Comparison of ENCODE assay signal across 26 cellular contexts in the genomic region with DNA sequence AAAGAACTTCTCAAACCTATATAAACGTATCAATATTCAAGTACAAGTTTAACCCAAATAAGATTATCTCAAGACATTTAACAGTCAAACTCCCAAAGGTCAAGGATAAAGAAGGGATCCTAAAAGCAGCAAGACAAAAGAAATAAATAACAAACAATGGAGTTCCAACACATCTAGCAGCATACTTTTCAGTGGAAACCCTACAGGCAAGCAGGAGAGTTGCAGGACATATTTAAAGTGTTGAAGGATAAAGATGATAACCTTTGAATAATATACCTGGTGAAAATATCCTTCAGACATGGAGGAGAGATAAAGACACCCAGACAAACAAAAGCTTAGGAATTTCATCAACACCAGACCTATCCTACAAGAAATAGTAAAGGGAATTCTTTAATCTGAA.
DNase-seq lines count a peak whose midpoint lies in the region; ATAC-seq, FAIRE-seq and TF ChIP-seq lines count a peak whose summit lies in the region.
"Had no signal": no experiment of that assay in that cellular context is flagged by ENCODE, and none has a peak within 500 bp of the region (broad histone marks: within the 10 kb centered on the region; RNA-seq: fewer than 3 reads in every experiment).

No MANE protein-coding gene starts in this region.

- H3K9me3 Mint-ChIP-seq in nephron progenitor cell = peaks cover 61% of the 10 kb centered on the region

- TF ChIP-seq CTCF in GM06990 (IDR thresholded peaks at IDR 0.05; ENCODE audit: insufficient read depth, low read length, poor library complexity, severe bottlenecking) = peak; percentile 7
- 0 out of 2 replicates have a peak, but pooled peaks have one; percentile 7 for TF ChIP-seq CTCF in LNCaP clone FGC (IDR thresholded peaks at IDR 0.05; ENCODE audit: control insufficient read depth, extremely low read depth, insufficient read depth)
- TF ChIP-seq CTCF in K562 (IDR thresholded peaks at IDR 0.05 in 2 of 3, conservative IDR thresholded peaks at IDR 0.05 in 1 of 3; ENCODE audit: insufficient read depth in 2 of 3, low read depth in 1 of 3, low read length in 3 of 3) = peak in 1 of 3 experiments; percentile 15; a peak in 2 of 6 replicates
- TF ChIP-seq CTCF in nephron progenitor cell (IDR thresholded peaks at IDR 0.05) = peak; percentile 13
- no peak for TF ChIP-seq CTCF in tibial artery (IDR thresholded peaks at IDR 0.05)

- in situ Hi-C loops in K562 (cut with MboI) = no loop called here

- H3K27me3 Mint-ChIP-seq in nephron progenitor cell (ENCODE audit: low read depth, poor library complexity) = peaks cover 3% of the 10 kb centered on the region

- no peak for TF ChIP-seq POLR2A in K562 (conservative IDR thresholded peaks at IDR 0.05)

- H3K27ac ChIP-seq in K562 (ENCODE audit: extremely low read depth, low read depth, low read length) (no peak overlapping the region), tibial artery (no peak overlapping the region)
- H3K27ac ChIP-seq: ovary, thyroid gland, VCaP had no signal

- CTCF ChIA-PET in K562 (lab: Yijun Ruan, JAX; ENCODE audit: low intra/inter-chr PET ratio) = no interaction called here

- no peak overlapping the region for H2AFZ ChIP-seq in K562 (ENCODE audit: low read depth, low read length)

- POLR2A ChIA-PET in K562 (lab: Yijun Ruan, JAX) = no interaction called here

- BruUV-seq in K562 (replicated peaks; lab: Mats Ljungman, UMichigan) = no TSS peak

- ATAC-seq in K562 (peak; percentile 52; the same call in 1 of the 3 replicates), GM19452 (IDR thresholded peaks at IDR 0.05; ENCODE audit: unreplicated experiment) (no peak)
- ATAC-seq: sciatic nerve; stimulated activated memory B cell treated with anti-CD40 and anti-IgM and Interleukin-4, amounts not matched to agents 10 μg/mL and 1 μg/mL and 100 μg/mL, for 72 hours; T-helper 17 cell had no signal

- no peak overlapping the region for H3K4me3 ChIP-seq in GM06990 (replicated peaks; ENCODE audit: low read depth, low read length)
- no peak overlapping the region for H3K4me3 ChIP-seq in LNCaP clone FGC (ENCODE audit: low read depth, low read length)
- no peak overlapping the region for H3K4me3 ChIP-seq in K562
- H3K4me3 ChIP-seq in tibial artery = no peak overlapping the region
- H3K4me3 ChIP-seq: ovary, thyroid gland had no signal

- FAIRE-seq in K562 (lab: Jason Lieb, UNC) (no peak), HTR-8/SVneo (lab: Jason Lieb, UNC) (no peak)
- FAIRE-seq: frontal cortex, GM12891 had no signal

- H4K20me1 ChIP-seq in K562 (replicated peaks; ENCODE audit: control insufficient read depth, insufficient read depth, low read length) = no peaks in the 10 kb centered on the region

- H3K9me1 ChIP-seq in K562 (ENCODE audit: control insufficient read depth, insufficient read depth, low read length) = no peaks in the 10 kb centered on the region

- H3K27me3 ChIP-seq in GM06990 (replicated peaks; ENCODE audit: control insufficient read depth, insufficient read depth, low read length) (no peaks in the 10 kb centered on the region), K562 (ENCODE audit: control insufficient read depth in 2 of 2, insufficient read depth in 2 of 2, low read length in 2 of 2) (peaks cover 0 to 5% of the 10 kb centered on the region in 2 experiments; a peak in 1 of 5 replicates), tibial artery (no peaks in the 10 kb centered on the region)
- H3K27me3 ChIP-seq: ovary, thyroid gland had no signal

- no peak overlapping the region for H3K4me3 Mint-ChIP-seq in nephron progenitor cell
- H3K4me3 Mint-ChIP-seq: activated CD4-positive, alpha-beta memory T cell treated with anti-CD3 and anti-CD28 coated beads for 36 hours; stimulated activated memory B cell treated with anti-CD40 and anti-IgM and Interleukin-4, amounts not matched to agents 10 μg/mL and 1 μg/mL and 100 μg/mL, for 72 hours; T-helper 17 cell had no signal

- 4% methylated on average over 1 of the region's 1 CpG for WGBS in K562 (ENCODE audit: insufficient coverage, low coverage, missing lambda C conversion rate)

- H3K9ac ChIP-seq in K562 (ENCODE audit: insufficient read depth in 1 of 2, low read depth in 2 of 2, low read length in 2 of 2) = no peak overlapping the region

- no peak for TF ChIP-seq RAD21 in K562 (CRISPR knock-in tag; conservative IDR thresholded peaks at IDR 0.05 in 1 of 2, IDR thresholded peaks at IDR 0.05 in 1 of 2)

- no peak for TF ChIP-seq EP300 in K562 (IDR thresholded peaks at IDR 0.05; ENCODE audit: low read length)

- no peak overlapping the region for H3K4me2 ChIP-seq in K562 (ENCODE audit: insufficient read depth, low read length)

- no peaks in the 10 kb centered on the region for H3K4me1 Mint-ChIP-seq in nephron progenitor cell
- H3K4me1 Mint-ChIP-seq: stimulated activated memory B cell treated with anti-CD40 and anti-IgM and Interleukin-4, amounts not matched to agents 10 μg/mL and 1 μg/mL and 100 μg/mL, for 72 hours; T-helper 17 cell had no signal

- intact Hi-C loops in K562 (cut with micrococcal nuclease) = no loop called here
- intact Hi-C loops in tibial artery (cut with DNase I; ENCODE audit: low total_unique reads) = no loop called here

- H3K36me3 Mint-ChIP-seq in nephron progenitor cell (ENCODE audit: low read depth) = no peaks in the 10 kb centered on the region

- H3K4me1 ChIP-seq in K562 (replicated peaks in 1 of 2; ENCODE audit: control insufficient read depth in 2 of 2, insufficient read depth in 2 of 2, low read length in 2 of 2) = no peaks in the 10 kb centered on the region
- no peaks in the 10 kb centered on the region for H3K4me1 ChIP-seq in tibial artery

- H3K27ac Mint-ChIP-seq in nephron progenitor cell = no peak overlapping the region
- H3K27ac Mint-ChIP-seq: activated CD4-positive, alpha-beta memory T cell treated with anti-CD3 and anti-CD28 coated beads for 36 hours; stimulated activated memory B cell treated with anti-CD40 and anti-IgM and Interleukin-4, amounts not matched to agents 10 μg/mL and 1 μg/mL and 100 μg/mL, for 72 hours; T-helper 17 cell had no signal

- H3K9me3 ChIP-seq in K562 (replicated peaks; ENCODE audit: control insufficient read depth, insufficient read depth, low read depth, low read length) = no peaks in the 10 kb centered on the region
- H3K9me3 ChIP-seq in tibial artery = peaks cover 0 to 5% (median 0%) of the 10 kb centered on the region in 3 donors
- H3K9me3 ChIP-seq: ovary, thyroid gland had no signal

- no peaks in the 10 kb centered on the region for H3K79me2 ChIP-seq in K562 (ENCODE audit: control insufficient read depth, insufficient read depth, low read length)

- no peak for DNase-seq in GM06990 (ENCODE audit: extremely low read depth, insufficient read length)
- no peak for DNase-seq in LNCaP clone FGC (ENCODE audit: low read depth)
- DNase-seq in K562 (ENCODE audit: extremely low read depth in 1 of 4, low spot score in 3 of 4) = no peak
- DNase-seq in nephron progenitor cell = no peak
- no peak for DNase-seq in UCSD-AML1 (lab: John Stamatoyannopoulos, UW; ENCODE audit: unreplicated experiment)
- DNase-seq in tibial artery = no peak
- no peak for DNase-seq in HTR-8/SVneo (ENCODE audit: insufficient read length, low spot score)
- DNase-seq: activated CD4-positive, alpha-beta memory T cell treated with anti-CD3 and anti-CD28 coated beads for 36 hours; activated naive CD4-positive, alpha-beta T cell treated with Interleukin-2 at 50 U/mL for 16 hours; anterior cingulate cortex; Calu3; hypothalamus; islet precursor cell; NCI-H1105 treated with DMSO at 0.1 percent for 48 hours; NCI-H2107; NCI-H510A treated with DMSO at 0.1 percent for 48 hours; ovary; SHP77; T-helper 17 cell; thyroid gland had no signal

- H3K36me3 ChIP-seq in GM06990 (ENCODE audit: control insufficient read depth, insufficient read depth, low read length) (no peaks in the 10 kb centered on the region), K562 (ENCODE audit: control insufficient read depth, insufficient read depth, low read length) (no peaks in the 10 kb centered on the region), tibial artery (no peaks in the 10 kb centered on the region)
- H3K36me3 ChIP-seq: ovary, thyroid gland had no signal

TF ChIP-seq in K562, 482 proteins besides CTCF, POLR2A, EP300 and RAD21 (continues in another document):
- TF ChIP-seq, protein P1, sequence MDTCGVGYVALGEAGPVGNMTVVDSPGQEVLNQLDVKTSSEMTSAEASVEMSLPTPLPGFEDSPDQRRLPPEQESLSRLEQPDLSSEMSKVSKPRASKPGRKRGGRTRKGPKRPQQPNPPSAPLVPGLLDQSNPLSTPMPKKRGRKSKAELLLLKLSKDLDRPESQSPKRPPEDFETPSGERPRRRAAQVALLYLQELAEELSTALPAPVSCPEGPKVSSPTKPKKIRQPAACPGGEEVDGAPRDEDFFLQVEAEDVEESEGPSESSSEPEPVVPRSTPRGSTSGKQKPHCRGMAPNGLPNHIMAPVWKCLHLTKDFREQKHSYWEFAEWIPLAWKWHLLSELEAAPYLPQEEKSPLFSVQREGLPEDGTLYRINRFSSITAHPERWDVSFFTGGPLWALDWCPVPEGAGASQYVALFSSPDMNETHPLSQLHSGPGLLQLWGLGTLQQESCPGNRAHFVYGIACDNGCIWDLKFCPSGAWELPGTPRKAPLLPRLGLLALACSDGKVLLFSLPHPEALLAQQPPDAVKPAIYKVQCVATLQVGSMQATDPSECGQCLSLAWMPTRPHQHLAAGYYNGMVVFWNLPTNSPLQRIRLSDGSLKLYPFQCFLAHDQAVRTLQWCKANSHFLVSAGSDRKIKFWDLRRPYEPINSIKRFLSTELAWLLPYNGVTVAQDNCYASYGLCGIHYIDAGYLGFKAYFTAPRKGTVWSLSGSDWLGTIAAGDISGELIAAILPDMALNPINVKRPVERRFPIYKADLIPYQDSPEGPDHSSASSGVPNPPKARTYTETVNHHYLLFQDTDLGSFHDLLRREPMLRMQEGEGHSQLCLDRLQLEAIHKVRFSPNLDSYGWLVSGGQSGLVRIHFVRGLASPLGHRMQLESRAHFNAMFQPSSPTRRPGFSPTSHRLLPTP (IDR thresholded peaks at IDR 0.05; ENCODE audit: borderline replicate concordance, extremely low read depth, insufficient read length) = no peak
- TF ChIP-seq ZNF384 (IDR thresholded peaks at IDR 0.05; ENCODE audit: low read depth, low read length) = no peak
- TF ChIP-seq, protein P2, sequence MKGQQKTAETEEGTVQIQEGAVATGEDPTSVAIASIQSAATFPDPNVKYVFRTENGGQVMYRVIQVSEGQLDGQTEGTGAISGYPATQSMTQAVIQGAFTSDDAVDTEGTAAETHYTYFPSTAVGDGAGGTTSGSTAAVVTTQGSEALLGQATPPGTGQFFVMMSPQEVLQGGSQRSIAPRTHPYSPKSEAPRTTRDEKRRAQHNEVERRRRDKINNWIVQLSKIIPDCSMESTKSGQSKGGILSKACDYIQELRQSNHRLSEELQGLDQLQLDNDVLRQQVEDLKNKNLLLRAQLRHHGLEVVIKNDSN (CRISPR knock-in tag; IDR thresholded peaks at IDR 0.05) = no peak

Comparison
In these comparisons a context has a peak if more than half of its experiments do, and no peak if none do; other contexts are left out.
1. CTCF ChIP-seq: peak in GM06990 (single experiment), LNCaP clone FGC (single experiment) and nephron progenitor cell (single experiment); none in tibial artery (0 of 2).